ENCODE assay signal across 19 cellular contexts in genomic region chr5:158727108-158727507, GRCh38.
A peak's percentile ranks its signal among the peaks of the same experiment; 100 is the strongest.
DNase-seq lines count a peak whose midpoint lies in the region; ATAC-seq and TF ChIP-seq lines count a peak whose summit lies in the region.
"Had no signal": no experiment of that assay in that cellular context is flagged by ENCODE, and none has a peak within 500 bp of the region (broad histone marks: within the 10 kb centered on the region; RNA-seq: fewer than 3 reads in every experiment).

No MANE protein-coding gene starts in this region.

- peaks cover 6% of the 10 kb centered on the region for H3K27me3 Mint-ChIP-seq in activated naive CD8-positive, alpha-beta T cell treated with anti-CD3 and anti-CD28 coated beads for 36 hours
- H3K27me3 Mint-ChIP-seq: IgD-negative memory B cell had no signal

- H3K79me2 ChIP-seq in ACC112 (ENCODE audit: control insufficient read depth, insufficient read depth, low read length, unreplicated experiment): no peaks in the 10 kb centered on the region

- no peak for ATAC-seq in psoas muscle
- no peak for ATAC-seq in GM21786 (IDR thresholded peaks at IDR 0.05; ENCODE audit: unreplicated experiment)
- ATAC-seq: activated CD8-positive, alpha-beta T cell treated with anti-CD3 and anti-CD28 coated beads for 36 hours had no signal

- WGBS in psoas muscle, 3 donors: 64 to 70% (median 69%) methylated on average over 9 of the region's 9 CpGs

- no peaks in the 10 kb centered on the region for H3K36me3 Mint-ChIP-seq in activated naive CD8-positive, alpha-beta T cell treated with anti-CD3 and anti-CD28 coated beads for 36 hours
- H3K36me3 Mint-ChIP-seq: CD14-positive monocyte had no signal

- no peak overlapping the region for H2AFZ ChIP-seq in ACC112 (ENCODE audit: low read length, unreplicated experiment)

- H3K9me3 Mint-ChIP-seq in activated naive CD8-positive, alpha-beta T cell treated with anti-CD3 and anti-CD28 coated beads for 36 hours: no peaks in the 10 kb centered on the region
- H3K9me3 Mint-ChIP-seq: activated CD8-positive, alpha-beta T cell treated with anti-CD3 and anti-CD28 coated beads for 36 hours; IgD-negative memory B cell had no signal

- H3K9me3 ChIP-seq in psoas muscle: no peaks in the 10 kb centered on the region
- H3K9me3 ChIP-seq: left lung had no signal

- no peak overlapping the region for H3K4me3 Mint-ChIP-seq in activated naive CD8-positive, alpha-beta T cell treated with anti-CD3 and anti-CD28 coated beads for 36 hours
- H3K4me3 Mint-ChIP-seq: activated CD8-positive, alpha-beta T cell treated with anti-CD3 and anti-CD28 coated beads for 36 hours; CD14-positive monocyte; IgD-negative memory B cell had no signal

- intact Hi-C loops in psoas muscle (cut with DNase I): no loop called here

- no peak for TF ChIP-seq CTCF in fibroblast of mammary gland (conservative IDR thresholded peaks at IDR 0.05; ENCODE audit: control insufficient read depth, insufficient read depth, low read depth, low read length)
- TF ChIP-seq CTCF in psoas muscle (IDR thresholded peaks at IDR 0.05): no peak

- H3K27ac Mint-ChIP-seq in activated naive CD8-positive, alpha-beta T cell treated with anti-CD3 and anti-CD28 coated beads for 36 hours: no peak overlapping the region
- H3K27ac Mint-ChIP-seq: activated CD8-positive, alpha-beta T cell treated with anti-CD3 and anti-CD28 coated beads for 36 hours; CD14-positive monocyte had no signal

- H3K36me3 ChIP-seq in ACC112 (ENCODE audit: insufficient read depth, low read length) (peaks cover 29% of the 10 kb centered on the region), psoas muscle (ENCODE audit: insufficient read depth in 1 of 2, low read depth in 1 of 2) (peaks cover 0 to 6% of the 10 kb centered on the region in 2 donors)
- H3K36me3 ChIP-seq: left lung had no signal

- H3K27ac ChIP-seq in ACC112 (ENCODE audit: low read depth, low read length) (no peak overlapping the region), psoas muscle (peak overlapping the region; percentile 38)
- H3K27ac ChIP-seq: epithelial cell of prostate had no signal

- H3K4me1 ChIP-seq in ACC112 (ENCODE audit: control insufficient read depth, insufficient read depth, low read length, unreplicated experiment): peaks cover 32% of the 10 kb centered on the region
- no peaks in the 10 kb centered on the region for H3K4me1 ChIP-seq in psoas muscle
- H3K4me1 ChIP-seq: left lung had no signal

- peak; percentile 84 for DNase-seq in fibroblast of mammary gland (ENCODE audit: low read depth)
- peak; percentile 19 to 54 for DNase-seq in psoas muscle
- no peak for DNase-seq in NCI-H2196 (lab: John Stamatoyannopoulos, UW; ENCODE audit: unreplicated experiment)
- DNase-seq in activated naive CD8-positive, alpha-beta T cell treated with anti-CD3 and anti-CD28 coated beads for 36 hours: no peak
- DNase-seq in NCI-H748 treated with DMSO at 0.1 percent for 48 hours (lab: John Stamatoyannopoulos, UW): no peak
- DNase-seq: activated CD4-positive, CD25-positive, alpha-beta regulatory T cell; activated CD8-positive, alpha-beta T cell treated with anti-CD3 and anti-CD28 coated beads for 36 hours; activated naive CD4-positive, alpha-beta T cell; activated T-cell treated with anti-CD3 and anti-CD28 coated beads, Interleukin-2, amount 50 U/mL, for 1 hour; central memory CD4-positive, alpha-beta T cell; left lung; NCI-H345; stimulated activated CD4-positive, alpha-beta T cell treated with anti-CD3 and anti-CD28 coated beads, Interleukin-12 subunit alpha, Interleukin-12 subunit beta, amount 100 ng/mL, for 4 hours had no signal

- H3K4me3 ChIP-seq in ACC112 (ENCODE audit: low read depth, low read length) (0 out of 2 replicates have a peak overlapping the region, but pooled peaks have one; percentile 25), fibroblast of mammary gland (ENCODE audit: control insufficient read depth, low read depth, low read length) (no peak overlapping the region), psoas muscle (no peak overlapping the region)
- H3K4me3 ChIP-seq: left lung had no signal

- no peaks in the 10 kb centered on the region for H3K4me1 Mint-ChIP-seq in activated naive CD8-positive, alpha-beta T cell treated with anti-CD3 and anti-CD28 coated beads for 36 hours
- H3K4me1 Mint-ChIP-seq: CD14-positive monocyte had no signal

- H3K27me3 ChIP-seq in ACC112 (ENCODE audit: insufficient read depth, low read length): no peaks in the 10 kb centered on the region
- H3K27me3 ChIP-seq in psoas muscle (ENCODE audit: insufficient read depth in 3 of 3, low read length in 2 of 3): no peaks in the 10 kb centered on the region
- H3K27me3 ChIP-seq: left lung had no signal

TF ChIP-seq in PFSK-1, 5 proteins besides CTCF, POLR2A, EP300 and RAD21:
- TF ChIP-seq TAF1 (IDR thresholded peaks at IDR 0.05; ENCODE audit: borderline replicate concordance, insufficient read depth, low read length) (no peak), FOXP2 (optimal IDR thresholded peaks at IDR 0.05; ENCODE audit: borderline replicate concordance, extremely low read depth, extremely low read length, insufficient read depth) (peak; percentile 6)

Comparison
In these comparisons a context has a peak if more than half of its experiments do, and no peak if none do; other contexts are left out.
1. DNase-seq: peak in fibroblast of mammary gland (single experiment) and psoas muscle (2 of 2); none in NCI-H2196 (single experiment), activated naive CD8-positive, alpha-beta T cell treated with anti-CD3 and anti-CD28 coated beads for 36 hours (single experiment) and NCI-H748 treated with DMSO at 0.1 percent for 48 hours (single experiment).